Comparison of ENCODE assay signal across 8 cellular contexts in genomic region chr7:151759591-151760042, GRCh38.
DNase-seq lines count a peak whose midpoint lies in the region; ATAC-seq and TF ChIP-seq lines count a peak whose summit lies in the region.

No MANE protein-coding gene starts in this region.

- WGBS in prostate gland: 46% methylated on average over 9 of the region's 9 CpGs

- H3K27me3 ChIP-seq in RWPE2 (ENCODE audit: insufficient read depth, poor library complexity, severe bottlenecking) (no peaks in the 10 kb centered on the region), prostate gland (replicated peaks; ENCODE audit: insufficient read depth) (no peaks in the 10 kb centered on the region)

- peak; percentile 74 for ATAC-seq in RWPE2 (ENCODE audit: low read depth)
- ATAC-seq in activated naive CD4-positive, alpha-beta T cell treated with anti-CD3 and anti-CD28 coated beads, Interleukin-2, amount 50 U/mL, for 72 hours: peak; percentile 18 to 65
- peak; percentile 42 for ATAC-seq in Right ventricle myocardium inferior
- ATAC-seq in GM18861 (IDR thresholded peaks at IDR 0.05; ENCODE audit: unreplicated experiment): no peak

- no peaks in the 10 kb centered on the region for H3K9me3 Mint-ChIP-seq in activated naive CD4-positive, alpha-beta T cell treated with anti-CD3 and anti-CD28 coated beads, Interleukin-2, amount 50 U/mL, for 72 hours

- H3K4me1 ChIP-seq in RWPE2 (ENCODE audit: insufficient read depth, poor library complexity, severe bottlenecking): peaks cover 13% of the 10 kb centered on the region
- H3K4me1 ChIP-seq in prostate gland (replicated peaks): peaks cover 5% of the 10 kb centered on the region

- no peak for TF ChIP-seq POLR2A in prostate gland (IDR thresholded peaks at IDR 0.05)

- H3K36me3 Mint-ChIP-seq in activated naive CD4-positive, alpha-beta T cell treated with anti-CD3 and anti-CD28 coated beads, Interleukin-2, amount 50 U/mL, for 72 hours: no peaks in the 10 kb centered on the region

- H3K9me3 ChIP-seq in RWPE2 (ENCODE audit: severe bottlenecking) (no peaks in the 10 kb centered on the region), prostate gland (no peaks in the 10 kb centered on the region)

- no peak overlapping the region for H3K4me3 ChIP-seq in Jurkat, Clone E6-1 (ENCODE audit: low read length)
- no peak overlapping the region for H3K4me3 ChIP-seq in RWPE2 (ENCODE audit: severe bottlenecking)
- H3K4me3 ChIP-seq in prostate gland: no peak overlapping the region

- peak; percentile 97 for TF ChIP-seq CTCF in RWPE2 (IDR thresholded peaks at IDR 0.05; ENCODE audit: poor library complexity, severe bottlenecking)
- peak; percentile 73 to 88 (median 80) for TF ChIP-seq CTCF in prostate gland (IDR thresholded peaks at IDR 0.05)

- no peak overlapping the region for H3K27ac ChIP-seq in RWPE2 (ENCODE audit: poor library complexity, severe bottlenecking)
- H3K27ac ChIP-seq in prostate gland: no peak overlapping the region

- H3K36me3 ChIP-seq in RWPE2 (ENCODE audit: low read depth): no peaks in the 10 kb centered on the region
- no peaks in the 10 kb centered on the region for H3K36me3 ChIP-seq in prostate gland

- peak overlapping the region; percentile 77 to 95 for H3K27ac Mint-ChIP-seq in activated naive CD4-positive, alpha-beta T cell treated with anti-CD3 and anti-CD28 coated beads, Interleukin-2, amount 50 U/mL, for 72 hours

- intact Hi-C loops in Right ventricle myocardium inferior (cut with DNase I) (loop anchor here (1.0 to 5.0 kb wide), 5 partner anchors 132 to 442 kb away; no protein-coding TSS in a partner anchor), prostate gland (cut with DNase I) (loop anchor here (2.0 to 5.0 kb wide), 6 partner anchors 62 to 393 kb away; partner anchors contain the start of gene RHEB)

- peak; percentile 48 for DNase-seq in NK-92 treated with Interleukin-12 subunit alpha and Interleukin-12 subunit beta, amount 100 ng/mL, for 24 hours (lab: John Stamatoyannopoulos, UW)
- no peak for DNase-seq in NK-92 (lab: John Stamatoyannopoulos, UW; ENCODE audit: unreplicated experiment)
- DNase-seq in Jurkat, Clone E6-1 (ENCODE audit: low read depth, low spot score): peak; percentile 49
- DNase-seq in RWPE2 (ENCODE audit: low spot score): no peak
- peak in 1 of 2 donors; percentile 58 for DNase-seq in activated naive CD4-positive, alpha-beta T cell treated with anti-CD3 and anti-CD28 coated beads, Interleukin-2, amount 50 U/mL, for 72 hours (ENCODE audit: low spot score in 2 of 2)
- DNase-seq in Right ventricle myocardium inferior (ENCODE audit: missing footprints): no peak
- DNase-seq in prostate gland (ENCODE audit: low spot score): peak; percentile 63

Comparison
In these comparisons a context has a peak if more than half of its experiments do, and no peak if none do; other contexts are left out.
1. DNase-seq: peak in NK-92 treated with Interleukin-12 subunit alpha and Interleukin-12 subunit beta, amount 100 ng/mL, for 24 hours (single experiment), Jurkat, Clone E6-1 (single experiment) and prostate gland (single experiment); none in NK-92 (single experiment), RWPE2 (single experiment) and Right ventricle myocardium inferior (single experiment).